In the genomic region with DNA sequence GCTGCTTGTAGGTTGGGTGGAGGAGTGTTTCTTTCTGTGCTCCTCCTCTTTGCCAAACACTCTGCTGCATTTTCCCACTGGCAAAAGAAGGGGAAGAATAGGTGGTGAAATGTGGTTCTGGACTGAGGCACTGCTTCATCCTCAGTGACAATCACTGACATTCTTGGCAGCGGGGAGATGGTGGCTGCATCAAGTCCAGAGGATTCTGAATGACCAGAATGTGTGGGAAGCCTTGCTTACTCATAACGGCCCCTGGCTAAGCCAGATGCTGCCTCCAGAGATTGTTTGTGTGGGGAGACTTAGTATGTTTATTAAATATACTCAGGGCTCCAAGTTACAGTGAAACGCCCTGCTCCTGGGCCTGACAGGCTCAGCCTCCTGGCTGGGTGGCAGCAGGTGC, we compare ENCODE assay signal across 21 cellular contexts.
"Had no signal": no experiment of that assay in that cellular context is flagged by ENCODE, and none has a peak within 500 bp of the region (broad histone marks: within the 10 kb centered on the region; RNA-seq: fewer than 3 reads in every experiment).

No MANE protein-coding gene starts in this region.

- ATAC-seq: activated T-cell treated with anti-CD3 and anti-CD28 coated beads, Interleukin-2, amount 50 U/mL, for 72 hours had no signal

- DNase-seq: activated CD4-positive, alpha-beta memory T cell treated with anti-CD3 and anti-CD28 coated beads, Interleukin-2, amount 10 ng/mL, durations not matched to agents 7 days and 5 days; activated CD4-positive, alpha-beta T cell treated with anti-CD3 and anti-CD28 coated beads, Interleukin-2, amount 10 ng/mL, durations not matched to agents 7 days and 5 days; activated CD4-positive, CD25-positive, alpha-beta regulatory T cell; activated CD8-positive, alpha-beta memory T cell treated with anti-CD3 and anti-CD28 coated beads, Interleukin-2, amount 50 U/mL, for 4 hours; activated gamma-delta T cell treated with Interleukin-2 at 50 U/mL for 16 hours; activated naive CD4-positive, alpha-beta T cell treated with anti-CD3 and anti-CD28 coated beads, Interleukin-2, amount 10 ng/mL, durations not matched to agents 7 days and 5 days; activated naive CD8-positive, alpha-beta T cell treated with anti-CD3 and anti-CD28 coated beads for 36 hours; activated T-cell treated with anti-CD3 and anti-CD28 coated beads, Interleukin-2, amount 50 U/mL, for 72 hours; central memory CD4-positive, alpha-beta T cell; MV-4-11; NCI-H1092 treated with DMSO at 0.1 percent for 48 hours; NCI-H1417 treated with DMSO at 0.1 percent for 48 hours; NCI-H1694 treated with DMSO at 0.1 percent for 48 hours; NCI-H2029 treated with DMSO at 0.1 percent for 48 hours; NCI-H446; NCI-H524; Peyer's patch; Right ventricle myocardium superior; SJCRH30; SK-N-SH; T-helper 1 cell had no signal
